Comparison of ENCODE assay signal across 26 cellular contexts in genomic region chr11:47966621-47967020, GRCh38.
"Had no signal": no experiment of that assay in that cellular context is flagged by ENCODE, and none has a peak within 500 bp of the region (broad histone marks: within the 10 kb centered on the region; RNA-seq: fewer than 3 reads in every experiment).

No MANE protein-coding gene starts in this region.

- H3K27me3 ChIP-seq: esophagus squamous epithelium, neural progenitor cell, spleen, transverse colon, upper lobe of right lung, uterus had no signal

- H3K4me3 Mint-ChIP-seq: naive thymus-derived CD4-positive, alpha-beta T cell; nephron; neural progenitor cell; stimulated activated memory B cell treated with anti-CD40 and anti-IgM and Interleukin-4, amounts not matched to agents 10 μg/mL and 1 μg/mL and 100 μg/mL, for 72 hours; stimulated activated naive CD8-positive, alpha-beta T cell treated with anti-CD3 and anti-CD28 coated beads, Interleukin-15, Interleukin-2, amounts not matched to agents 100 ng/mL and 50 ng/mL, for 24 hours had no signal

- H3K4me1 Mint-ChIP-seq: nephron; stimulated activated memory B cell treated with anti-CD40 and anti-IgM and Interleukin-4, amounts not matched to agents 10 μg/mL and 1 μg/mL and 100 μg/mL, for 72 hours had no signal

- H3K9ac ChIP-seq: neural progenitor cell had no signal

- H3K4me3 ChIP-seq: coronary artery, esophagus squamous epithelium, left ventricle myocardium inferior, lung, neural progenitor cell, psoas muscle, skin epidermis, spleen, thoracic aorta, transverse colon, upper lobe of right lung, uterus had no signal

- DNase-seq: dermis blood vessel endothelial cell; effector memory CD4-positive, alpha-beta T cell; esophagus squamous epithelium; head of caudate nucleus; left cardiac atrium; left ventricle myocardium inferior; mesendoderm; midbrain; naive thymus-derived CD4-positive, alpha-beta T cell; psoas muscle; right cardiac atrium; spleen; stimulated activated CD4-positive, alpha-beta T cell treated with anti-CD3 and anti-CD28 coated beads, Interleukin-4, amount 100 ng/mL, for 4 hours; transverse colon; upper lobe of right lung; uterus had no signal

- H3K9me3 Mint-ChIP-seq: naive thymus-derived CD4-positive, alpha-beta T cell; nephron; stimulated activated memory B cell treated with anti-CD40 and anti-IgM and Interleukin-4, amounts not matched to agents 10 μg/mL and 1 μg/mL and 100 μg/mL, for 72 hours; stimulated activated naive CD8-positive, alpha-beta T cell treated with anti-CD3 and anti-CD28 coated beads, Interleukin-15, Interleukin-2, amounts not matched to agents 100 ng/mL and 50 ng/mL, for 24 hours had no signal

- H3K36me3 Mint-ChIP-seq: naive thymus-derived CD4-positive, alpha-beta T cell; neural progenitor cell; stimulated activated memory B cell treated with anti-CD40 and anti-IgM and Interleukin-4, amounts not matched to agents 10 μg/mL and 1 μg/mL and 100 μg/mL, for 72 hours had no signal

- H3K9me3 ChIP-seq: esophagus squamous epithelium, left ventricle myocardium inferior, psoas muscle, spleen, thoracic aorta, transverse colon, upper lobe of right lung, uterus had no signal

- H3K36me3 ChIP-seq: esophagus squamous epithelium, left ventricle myocardium inferior, neural progenitor cell, spleen, thoracic aorta, transverse colon, upper lobe of right lung, uterus had no signal

- H3K27ac ChIP-seq: coronary artery, esophagus squamous epithelium, left ventricle myocardium inferior, neural progenitor cell, psoas muscle, skin epidermis, spleen, thoracic aorta, transverse colon, upper lobe of right lung, uterus had no signal

- H3K27ac Mint-ChIP-seq: naive thymus-derived CD4-positive, alpha-beta T cell; nephron; neural progenitor cell; stimulated activated memory B cell treated with anti-CD40 and anti-IgM and Interleukin-4, amounts not matched to agents 10 μg/mL and 1 μg/mL and 100 μg/mL, for 72 hours; stimulated activated naive CD8-positive, alpha-beta T cell treated with anti-CD3 and anti-CD28 coated beads, Interleukin-15, Interleukin-2, amounts not matched to agents 100 ng/mL and 50 ng/mL, for 24 hours had no signal

- H3K4me2 ChIP-seq: neural progenitor cell had no signal

- ATAC-seq: left cardiac atrium; naive thymus-derived CD4-positive, alpha-beta T cell; right cardiac atrium; stimulated activated memory B cell treated with anti-CD40 and anti-IgM and Interleukin-4, amounts not matched to agents 10 μg/mL and 1 μg/mL and 100 μg/mL, for 72 hours; upper lobe of right lung had no signal

- H2AFZ ChIP-seq: neural progenitor cell had no signal

- FAIRE-seq: endothelial cell of umbilical vein, frontal cortex had no signal

- H3K27me3 Mint-ChIP-seq: naive thymus-derived CD4-positive, alpha-beta T cell; stimulated activated memory B cell treated with anti-CD40 and anti-IgM and Interleukin-4, amounts not matched to agents 10 μg/mL and 1 μg/mL and 100 μg/mL, for 72 hours; stimulated activated naive CD8-positive, alpha-beta T cell treated with anti-CD3 and anti-CD28 coated beads, Interleukin-15, Interleukin-2, amounts not matched to agents 100 ng/mL and 50 ng/mL, for 24 hours had no signal

- H3K4me1 ChIP-seq: left ventricle myocardium inferior, psoas muscle, spleen, transverse colon, upper lobe of right lung, uterus had no signal
